22 cellular contexts compared by ENCODE assay signal in the genomic region with DNA sequence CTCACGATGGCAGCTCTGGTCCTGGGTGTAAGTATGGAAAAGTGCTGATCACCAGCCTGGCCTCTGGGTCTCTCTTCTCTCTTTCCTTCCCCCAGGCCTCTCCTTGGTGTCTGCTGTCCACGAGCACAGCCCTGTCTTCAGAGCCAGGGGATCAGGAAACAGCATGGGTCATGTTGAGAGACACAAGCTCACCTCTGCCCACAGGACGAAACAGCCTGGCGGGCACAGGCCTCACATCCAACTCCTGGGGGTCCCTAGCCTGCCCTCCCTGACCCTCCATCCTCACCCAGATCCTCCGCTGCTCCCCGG.
DNase-seq lines count a peak whose midpoint lies in the region; ATAC-seq, FAIRE-seq and TF ChIP-seq lines count a peak whose summit lies in the region.
"Had no signal": no experiment of that assay in that cellular context is flagged by ENCODE, and none has a peak within 500 bp of the region (broad histone marks: within the 10 kb centered on the region; RNA-seq: fewer than 3 reads in every experiment).

No MANE protein-coding gene starts in this region.

- no peak overlapping the region for H2BK15ac ChIP-seq in H1 (ENCODE audit: low read length)

- intact Hi-C loops in uterus (cut with DNase I; ENCODE audit: low total_unique reads), result no loop called here

- FAIRE-seq in H1 (lab: Jason Lieb, UNC), result no peak
- FAIRE-seq: A204.1, D721Med, GM12892, H54, HTR-8/SVneo, K562 had no signal

- H4K5ac ChIP-seq in H1 (ENCODE audit: insufficient read length, low read depth, low read length), result no peak overlapping the region

- no peaks in the 10 kb centered on the region for H4K20me1 ChIP-seq in H1 (replicated peaks in 1 of 2; ENCODE audit: control insufficient read depth in 1 of 2, insufficient read depth in 2 of 2, low read length in 2 of 2)

- peak overlapping the region; percentile 12 for H3K9ac ChIP-seq in HUES6 (ENCODE audit: low read length)
- H3K9ac ChIP-seq in H1 (replicated peaks in 1 of 4; ENCODE audit: extremely low read depth in 1 of 4, low read depth in 3 of 4, low read length in 3 of 4), result no peak overlapping the region; a peak in 1 of 7 replicates

- POLR2A ChIA-PET in H1 (lab: Charles Lee; ENCODE audit: partially characterized antibody), result interaction anchor here (1.7 kb wide), 1 partner anchor 115 kb away, joined by 3 read pairs; no protein-coding TSS in a partner anchor

- H3K27ac Mint-ChIP-seq in nephron progenitor cell, result peak overlapping the region; percentile 60
- H3K27ac Mint-ChIP-seq: B cell; CD4-positive, alpha-beta memory T cell had no signal

- H3K18ac ChIP-seq in H1 (ENCODE audit: extremely low read depth, low read length), result no peak overlapping the region

- no peaks in the 10 kb centered on the region for H3K9me3 Mint-ChIP-seq in nephron progenitor cell

- no peaks in the 10 kb centered on the region for H3K79me1 ChIP-seq in H1 (ENCODE audit: low read depth, low read length)

- H3K4me2 ChIP-seq in H1 (ENCODE audit: insufficient read depth in 1 of 2, low read depth in 2 of 2, low read length in 2 of 2), result no peak overlapping the region

- TF ChIP-seq POLR2A in H1 (IDR thresholded peaks at IDR 0.05; ENCODE audit: control extremely low read depth in 1 of 2, low read depth in 2 of 2, low read length in 2 of 2), result no peak
- no peak for TF ChIP-seq POLR2A in uterus (IDR thresholded peaks at IDR 0.05)

- H3K4me3 ChIP-seq in HUES6 (ENCODE audit: low read depth, low read length) (no peak overlapping the region), H1 (ENCODE audit: extremely low read depth in 1 of 4, insufficient read depth in 2 of 4, low read depth in 3 of 4, low read length in 4 of 4) (no peak overlapping the region), uterus (no peak overlapping the region)
- H3K4me3 ChIP-seq: K562 had no signal

- H2AFZ ChIP-seq in H1 (ENCODE audit: low read length), result peak overlapping the region; percentile 91; the same call in 1 of the 2 replicates

- peaks cover 26% of the 10 kb centered on the region for H3K27me3 Mint-ChIP-seq in nephron progenitor cell (ENCODE audit: low read depth, poor library complexity)

- no peak overlapping the region for H2AK5ac ChIP-seq in H1 (ENCODE audit: low read depth, low read length)

- DNase-seq in H1 (ENCODE audit: low read depth in 1 of 2, low spot score in 2 of 2) (no peak), nephron progenitor cell (no peak), uterus (no peak), amniotic stem cell (lab: John Stamatoyannopoulos, UW) (no peak)
- DNase-seq: CD4-positive, alpha-beta memory T cell; COR-L47; DMS153; DMS79 treated with DMSO at 0.1 percent for 48 hours; EL; GDM1 had no signal

- H2BK20ac ChIP-seq in H1 (ENCODE audit: low read length), result no peak overlapping the region

- no peak for TF ChIP-seq EP300 in H1 (IDR thresholded peaks at IDR 0.05; ENCODE audit: borderline replicate concordance in 1 of 2, low read depth in 2 of 2, low read length in 2 of 2)

- H3K4ac ChIP-seq in H1 (replicated peaks; ENCODE audit: insufficient read length, low read depth, low read length), result no peak overlapping the region

- peaks cover 55% of the 10 kb centered on the region for H3K4me1 Mint-ChIP-seq in nephron progenitor cell
- H3K4me1 Mint-ChIP-seq: B cell; CD4-positive, alpha-beta memory T cell had no signal

- H2BK12ac ChIP-seq in H1 (ENCODE audit: low read depth, low read length), result peak overlapping the region; percentile 60; the same call in 1 of the 2 replicates

- no peak for TF ChIP-seq RAD21 in H1 (IDR thresholded peaks at IDR 0.05 in 1 of 2, conservative IDR thresholded peaks at IDR 0.05 in 1 of 2; ENCODE audit: low read depth in 2 of 2, low read length in 2 of 2)

- H3K4me1 ChIP-seq in HUES6 (ENCODE audit: control insufficient read depth, insufficient read depth, low read length) (peaks cover 12% of the 10 kb centered on the region), H1 (replicated peaks in 1 of 4; ENCODE audit: control insufficient read depth in 3 of 4, insufficient read depth in 4 of 4, low read length in 3 of 4) (peaks cover 0 to 7% (median 5%) of the 10 kb centered on the region in 4 experiments; a peak in 4 of 7 replicates), uterus (peaks cover 0 to 5% of the 10 kb centered on the region in 2 donors)

- H3K4me3 Mint-ChIP-seq in nephron progenitor cell, result no peak overlapping the region
- H3K4me3 Mint-ChIP-seq: B cell; CD4-positive, alpha-beta memory T cell had no signal

- H4K91ac ChIP-seq in H1 (replicated peaks; ENCODE audit: insufficient read length, low read length), result no peak overlapping the region

- TF ChIP-seq CTCF in H1 (IDR thresholded peaks at IDR 0.05; ENCODE audit: control extremely low read depth in 1 of 3, insufficient read depth in 1 of 3, low read depth in 1 of 3, low read length in 3 of 3) (no peak), nephron progenitor cell (IDR thresholded peaks at IDR 0.05) (no peak), uterus (IDR thresholded peaks at IDR 0.05) (no peak)

- H3K23ac ChIP-seq in H1 (ENCODE audit: insufficient read length), result no peak overlapping the region

- H3K56ac ChIP-seq in H1 (replicated peaks; ENCODE audit: insufficient read length, low read depth, low read length), result no peak overlapping the region

- no peak overlapping the region for H2BK5ac ChIP-seq in H1 (ENCODE audit: low read depth, low read length)

- no peak overlapping the region for H3K27ac ChIP-seq in HUES6 (ENCODE audit: low read depth, low read length)
- H3K27ac ChIP-seq in H1 (ENCODE audit: low read depth, low read length), result no peak overlapping the region
- H3K27ac ChIP-seq in uterus, result peak overlapping the region; percentile 14 to 19
- H3K27ac ChIP-seq: C4-2B had no signal

- H3K36me3 ChIP-seq in HUES6 (ENCODE audit: control insufficient read depth, insufficient read depth, low read length) (no peaks in the 10 kb centered on the region), H1 (ENCODE audit: control insufficient read depth in 2 of 4, insufficient read depth in 4 of 4, low read length in 3 of 4) (no peaks in the 10 kb centered on the region), uterus (no peaks in the 10 kb centered on the region)

- H3K9me3 ChIP-seq in HUES6 (ENCODE audit: control insufficient read depth, insufficient read depth, low read depth, low read length), result no peaks in the 10 kb centered on the region
- H3K9me3 ChIP-seq in H1 (ENCODE audit: insufficient read depth in 2 of 2, low read depth in 1 of 2, low read length in 1 of 2), result no peaks in the 10 kb centered on the region
- H3K9me3 ChIP-seq in uterus, result no peaks in the 10 kb centered on the region

- ATAC-seq in HG03469 (IDR thresholded peaks at IDR 0.05; ENCODE audit: unreplicated experiment) (no peak), HG02763 (IDR thresholded peaks at IDR 0.05; ENCODE audit: unreplicated experiment) (no peak), HG02884 (IDR thresholded peaks at IDR 0.05; ENCODE audit: unreplicated experiment) (no peak)
- ATAC-seq: K562 had no signal

- H3K27me3 ChIP-seq in HUES6 (ENCODE audit: control insufficient read depth, insufficient read depth, low read length), result 0 out of 2 replicates have a peak, but pooled peaks cover 2% of the 10 kb centered on the region
- no peaks in the 10 kb centered on the region for H3K27me3 ChIP-seq in H1 (replicated peaks in 1 of 4; ENCODE audit: control insufficient read depth in 3 of 4, extremely low read depth in 1 of 4, insufficient read depth in 3 of 4, low read length in 3 of 4)
- H3K27me3 ChIP-seq in uterus, result no peaks in the 10 kb centered on the region

- H3K23me2 ChIP-seq in H1 (ENCODE audit: low read depth, low read length), result no peaks in the 10 kb centered on the region

- CTCF ChIA-PET in H1 (lab: Charles Lee; ENCODE audit: partially characterized antibody), result interaction anchor here (0.8 to 3.5 kb wide), 4 partner anchors 20 to 183 kb away, joined by 3 to 11 read pairs (median 4); no protein-coding TSS in a partner anchor

- no peak overlapping the region for H3K14ac ChIP-seq in H1 (ENCODE audit: insufficient read length)

- H3K79me2 ChIP-seq in H1 (ENCODE audit: control insufficient read depth in 1 of 2, insufficient read depth in 2 of 2, low read length in 2 of 2), result no peaks in the 10 kb centered on the region

- 93% methylated on average over 6 of the region's 6 CpGs; no CpG with 5 or more reads in 1 of the 2 experiments for WGBS in H1 (ENCODE audit: extremely low coverage in 1 of 2, insufficient coverage in 1 of 2, insufficient read length in 1 of 2, insufficient replicate concordance in 2 of 2, low coverage in 1 of 2, low lambda C conversion rate in 2 of 2, missing lambda C conversion rate in 1 of 2), 2 experiments

- H3K36me3 Mint-ChIP-seq in nephron progenitor cell (ENCODE audit: low read depth), result no peaks in the 10 kb centered on the region
- H3K36me3 Mint-ChIP-seq: CD4-positive, alpha-beta memory T cell had no signal

- H2BK120ac ChIP-seq in H1 (replicated peaks; ENCODE audit: low read depth, low read length), result no peak overlapping the region

- H4K8ac ChIP-seq in H1 (ENCODE audit: extremely low read depth, insufficient read depth, low read length), result peak overlapping the region; percentile 42; the same call in 1 of the 2 replicates

TF ChIP-seq in H1, 55 proteins besides CTCF, POLR2A, EP300 and RAD21:
- TF ChIP-seq POU5F1 (IDR thresholded peaks at IDR 0.05; ENCODE audit: low read depth, low read length) (no peak), SIN3A (conservative IDR thresholded peaks at IDR 0.05 in 1 of 2, IDR thresholded peaks at IDR 0.05 in 1 of 2; ENCODE audit: low read depth in 1 of 2, low read length in 2 of 2) (no peak), RXRA (IDR thresholded peaks at IDR 0.05; ENCODE audit: insufficient read depth, low read depth, low read length) (no peak), CTBP2 (IDR thresholded peaks at IDR 0.05; ENCODE audit: borderline replicate concordance, insufficient read depth, insufficient read length, low read length) (no peak), TCF12 (IDR thresholded peaks at IDR 0.05; ENCODE audit: low read depth, low read length) (no peak), HDAC6 (IDR thresholded peaks at IDR 0.05; ENCODE audit: low read depth, low read length) (no peak)

Comparison
In these comparisons a context has a peak if more than half of its experiments do, and no peak if none do; other contexts are left out.
1. H3K27ac ChIP-seq: peak in uterus (2 of 2); none in HUES6 (single experiment) and H1 (single experiment).